15 cellular contexts compared by ENCODE assay signal in the genomic region with DNA sequence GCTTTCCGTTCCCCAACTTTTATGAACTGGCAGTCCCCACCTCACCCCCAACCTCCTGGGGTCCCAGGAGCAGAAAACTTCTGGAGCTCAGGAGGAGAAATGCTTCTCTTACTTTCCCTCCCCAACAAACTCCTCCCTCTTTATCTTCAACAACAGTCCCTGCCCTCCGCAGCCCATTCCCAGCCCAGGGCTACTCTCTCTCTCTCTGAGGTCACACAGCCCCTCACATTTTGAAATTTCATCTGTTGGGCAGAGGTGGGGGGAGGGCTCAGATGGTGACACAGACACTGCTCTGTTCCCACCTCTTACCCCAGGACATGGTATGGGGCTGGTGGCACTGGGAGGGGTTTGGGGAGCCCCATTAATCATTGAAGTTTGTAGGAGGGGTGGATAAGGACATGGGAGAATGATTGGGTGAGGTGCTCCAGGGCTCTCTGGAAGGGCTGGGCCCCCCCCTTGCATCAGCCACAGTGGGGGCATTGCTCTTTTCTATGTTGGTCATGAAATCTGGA. TPM values are rescaled to one million over a fixed set of nuclear protein-coding genes. Genes with fewer than 3 reads are reported as not detected.
DNase-seq lines count a peak whose midpoint lies in the region; ATAC-seq, FAIRE-seq and TF ChIP-seq lines count a peak whose summit lies in the region.
"Had no signal": no experiment of that assay in that cellular context is flagged by ENCODE, and none has a peak within 500 bp of the region (broad histone marks: within the 10 kb centered on the region; RNA-seq: fewer than 3 reads in every experiment).

No MANE protein-coding gene starts in this region.

- H2BK120ac ChIP-seq in IMR-90 (ENCODE audit: low read depth, low read length), result peak overlapping the region; percentile 62
- no peak overlapping the region for H2BK120ac ChIP-seq in mesenchymal stem cell (ENCODE audit: low read depth, low read length)

- in situ Hi-C loops in IMR-90 (cut with MboI; ENCODE audit: low sequenced_read_pairs), result no loop called here

- H3K18ac ChIP-seq in IMR-90 (ENCODE audit: low read depth, low read length), result no peak overlapping the region
- H3K18ac ChIP-seq in mesenchymal stem cell (ENCODE audit: low read depth in 1 of 2, low read length in 2 of 2), result no peak overlapping the region

- H3K9ac ChIP-seq in IMR-90 (ENCODE audit: low read depth, low read length) (no peak overlapping the region), mesenchymal stem cell (ENCODE audit: low read length) (no peak overlapping the region)

- H3K56ac ChIP-seq in IMR-90 (ENCODE audit: extremely low read depth, insufficient read depth, low read length), result no peak overlapping the region

- H3K4me1 ChIP-seq in IMR-90 (ENCODE audit: control insufficient read depth, insufficient read depth, low read length) (peaks cover 5% of the 10 kb centered on the region; the same call in 1 of the 2 replicates), mesenchymal stem cell (ENCODE audit: control insufficient read depth, insufficient read depth, low read depth, low read length) (peaks cover 9% of the 10 kb centered on the region)

- no peak overlapping the region for H3K4me3 ChIP-seq in IMR-90 (ENCODE audit: insufficient read depth, low read depth, low read length)
- H3K4me3 ChIP-seq in mesenchymal stem cell (ENCODE audit: insufficient read depth in 1 of 2, low read depth in 1 of 2, low read length in 2 of 2), result no peak overlapping the region
- H3K4me3 ChIP-seq: lung, tibial nerve had no signal

- FAIRE-seq in urothelium cell line (lab: Jason Lieb, UNC), result no peak
- FAIRE-seq: A204.1, small intestine had no signal

- H4K8ac ChIP-seq in IMR-90 (ENCODE audit: low read depth in 2 of 2, low read length in 2 of 2) (no peak overlapping the region), mesenchymal stem cell (ENCODE audit: low read length) (no peak overlapping the region)

- H3K4me1 Mint-ChIP-seq in T-helper 2 cell treated with Interferon-gamma antibody and Interleukin-4, amounts not matched to agents 5 μg/mL and 100 μg/mL, for 36 hours (ENCODE audit: low read depth), result peaks cover 46% of the 10 kb centered on the region
- H3K4me1 Mint-ChIP-seq in activated T-helper 1 cell treated with anti-CD3 and anti-CD28 coated beads, Interleukin-12 subunit alpha, Interleukin-12 subunit beta, Interleukin-2, Interleukin-4 antibody, amounts not matched to agents 30 ng/mL and 10 ng/mL and 1 ng/mL, durations not matched to agents 14 hours and 24 hours and 36 hours (ENCODE audit: low read depth), result peaks cover 66% of the 10 kb centered on the region
- H3K4me1 Mint-ChIP-seq in natural killer cell treated with Interleukin-12 subunit alpha and Interleukin-12 subunit beta and Interleukin-15 and Interleukin-18, amount 100 ng/mL, for 72 hours (ENCODE audit: low read depth in 2 of 2), result peaks cover 67 to 69% of the 10 kb centered on the region in 2 donors

- intact Hi-C loops in IMR-90 (cut with micrococcal nuclease), result no loop called here
- intact Hi-C loops in activated T-helper 1 cell treated with anti-CD3 and anti-CD28 coated beads, Interleukin-12 subunit alpha, Interleukin-12 subunit beta, Interleukin-2, Interleukin-4 antibody, amounts not matched to agents 30 ng/mL and 10 ng/mL and 1 ng/mL, durations not matched to agents 14 hours and 24 hours and 36 hours (cut with micrococcal nuclease), result loop anchor here (10.0 kb wide), 2 partner anchors 363 to 423 kb away; partner anchors contain the start of genes H6PD and SPSB1

- WGBS in IMR-90 (ENCODE audit: extremely low coverage in 2 of 2, insufficient read length in 1 of 2), 2 experiments, result no CpG with 5 or more reads among the region's 2 CpGs
- 76% methylated on average over 1 of the region's 2 CpGs for WGBS in mesenchymal stem cell

- H2BK5ac ChIP-seq in IMR-90 (ENCODE audit: low read depth, low read length, poor library complexity, severe bottlenecking) (no peak overlapping the region), mesenchymal stem cell (ENCODE audit: low read depth, low read length, poor library complexity, severe bottlenecking) (no peak overlapping the region)

- no peak overlapping the region for H2BK20ac ChIP-seq in IMR-90 (ENCODE audit: low read depth, low read length)

- no TSS peak for BruUV-seq in IMR-90 (replicated peaks; lab: Mats Ljungman, UMichigan)

- CTCF ChIA-PET in IMR-90 (lab: Yijun Ruan, JAX), result interaction anchor here (0.5 to 0.6 kb wide), 2 partner anchors 9 to 41 kb away, joined by 3 to 4 read pairs; no protein-coding TSS in a partner anchor

- peak overlapping the region; percentile 53; the same call in 1 of the 2 replicates for H2AK5ac ChIP-seq in IMR-90 (ENCODE audit: low read depth, low read length)
- H2AK5ac ChIP-seq in mesenchymal stem cell (ENCODE audit: low read length, severe bottlenecking), result no peak overlapping the region

- no peaks in the 10 kb centered on the region for H3K36me3 ChIP-seq in IMR-90 (ENCODE audit: control insufficient read depth, insufficient read depth, low read length)
- H3K36me3 ChIP-seq in mesenchymal stem cell (ENCODE audit: control insufficient read depth in 1 of 2, insufficient read depth in 2 of 2, low read depth in 1 of 2, low read length in 2 of 2), result no peaks in the 10 kb centered on the region
- H3K36me3 ChIP-seq: tibial nerve had no signal

- no peaks in the 10 kb centered on the region for H3K27me3 Mint-ChIP-seq in T-helper 2 cell treated with Interferon-gamma antibody and Interleukin-4, amounts not matched to agents 5 μg/mL and 100 μg/mL, for 36 hours (ENCODE audit: low read depth)
- no peaks in the 10 kb centered on the region for H3K27me3 Mint-ChIP-seq in activated T-helper 1 cell treated with anti-CD3 and anti-CD28 coated beads, Interleukin-12 subunit alpha, Interleukin-12 subunit beta, Interleukin-2, Interleukin-4 antibody, amounts not matched to agents 30 ng/mL and 10 ng/mL and 1 ng/mL, durations not matched to agents 14 hours and 24 hours and 36 hours (ENCODE audit: insufficient read depth)
- H3K27me3 Mint-ChIP-seq in natural killer cell treated with Interleukin-12 subunit alpha and Interleukin-12 subunit beta and Interleukin-15 and Interleukin-18, amount 100 ng/mL, for 72 hours, result no peaks in the 10 kb centered on the region

- H3K27ac Mint-ChIP-seq in T-helper 2 cell treated with Interferon-gamma antibody and Interleukin-4, amounts not matched to agents 5 μg/mL and 100 μg/mL, for 36 hours, result peak overlapping the region; percentile 80
- peak overlapping the region; percentile 97 for H3K27ac Mint-ChIP-seq in activated T-helper 1 cell treated with anti-CD3 and anti-CD28 coated beads, Interleukin-12 subunit alpha, Interleukin-12 subunit beta, Interleukin-2, Interleukin-4 antibody, amounts not matched to agents 30 ng/mL and 10 ng/mL and 1 ng/mL, durations not matched to agents 14 hours and 24 hours and 36 hours
- peak overlapping the region; percentile 98 to 99 for H3K27ac Mint-ChIP-seq in natural killer cell treated with Interleukin-12 subunit alpha and Interleukin-12 subunit beta and Interleukin-15 and Interleukin-18, amount 100 ng/mL, for 72 hours

- peak overlapping the region; percentile 72 for H3K4me3 Mint-ChIP-seq in T-helper 2 cell treated with Interferon-gamma antibody and Interleukin-4, amounts not matched to agents 5 μg/mL and 100 μg/mL, for 36 hours
- H3K4me3 Mint-ChIP-seq in activated T-helper 1 cell treated with anti-CD3 and anti-CD28 coated beads, Interleukin-12 subunit alpha, Interleukin-12 subunit beta, Interleukin-2, Interleukin-4 antibody, amounts not matched to agents 30 ng/mL and 10 ng/mL and 1 ng/mL, durations not matched to agents 14 hours and 24 hours and 36 hours, result peak overlapping the region; percentile 77
- H3K4me3 Mint-ChIP-seq in natural killer cell treated with Interleukin-12 subunit alpha and Interleukin-12 subunit beta and Interleukin-15 and Interleukin-18, amount 100 ng/mL, for 72 hours, result peak overlapping the region; percentile 70
- H3K4me3 Mint-ChIP-seq: H9 had no signal

- no peaks in the 10 kb centered on the region for H3K9me3 ChIP-seq in IMR-90 (ENCODE audit: control insufficient read depth, insufficient read depth, low read length)
- no peaks in the 10 kb centered on the region for H3K9me3 ChIP-seq in mesenchymal stem cell (ENCODE audit: control insufficient read depth, low read length)
- H3K9me3 ChIP-seq: tibial nerve had no signal

- H3K27ac ChIP-seq in IMR-90 (ENCODE audit: insufficient read depth, low read length), result no peak overlapping the region
- no peak overlapping the region for H3K27ac ChIP-seq in mesenchymal stem cell (ENCODE audit: low read length, poor library complexity, severe bottlenecking)
- H3K27ac ChIP-seq: tibial nerve had no signal

- no peak for TF ChIP-seq CTCF in IMR-90 (conservative IDR thresholded peaks at IDR 0.05; ENCODE audit: low read depth, low read length)

- H3K9me1 ChIP-seq in IMR-90 (ENCODE audit: insufficient read depth, low read length), result 0 out of 2 replicates have a peak, but pooled peaks cover 3% of the 10 kb centered on the region

- H3K23ac ChIP-seq in IMR-90 (ENCODE audit: low read depth, low read length), result no peak overlapping the region
- H3K23ac ChIP-seq in mesenchymal stem cell (ENCODE audit: low read length in 2 of 2), result no peak overlapping the region

- no peaks in the 10 kb centered on the region for H4K20me1 ChIP-seq in IMR-90 (ENCODE audit: insufficient read depth, low read length)

- H3K4me2 ChIP-seq in IMR-90 (ENCODE audit: low read depth, low read length) (no peak overlapping the region), mesenchymal stem cell (ENCODE audit: low read length, poor library complexity, severe bottlenecking) (no peak overlapping the region)

- TF ChIP-seq RAD21 in IMR-90 (IDR thresholded peaks at IDR 0.05; ENCODE audit: low read length), result no peak

- H2AFZ ChIP-seq in IMR-90 (replicated peaks; ENCODE audit: low read length, poor library complexity) (peak overlapping the region; percentile 14), mesenchymal stem cell (ENCODE audit: low read depth, low read length) (no peak overlapping the region)

- peak overlapping the region; percentile 53; the same call in 1 of the 2 replicates for H4K91ac ChIP-seq in IMR-90 (ENCODE audit: insufficient read depth, low read depth, low read length)
- no peak overlapping the region for H4K91ac ChIP-seq in mesenchymal stem cell (ENCODE audit: low read length)

- no peak overlapping the region for H2BK15ac ChIP-seq in IMR-90 (ENCODE audit: low read depth, low read length)
- H2BK15ac ChIP-seq in mesenchymal stem cell (ENCODE audit: low read depth, poor library complexity, severe bottlenecking), result no peak overlapping the region

- H2BK12ac ChIP-seq in mesenchymal stem cell (ENCODE audit: low read length in 2 of 2), result no peak overlapping the region

- peaks cover 53% of the 10 kb centered on the region for H3K36me3 Mint-ChIP-seq in T-helper 2 cell treated with Interferon-gamma antibody and Interleukin-4, amounts not matched to agents 5 μg/mL and 100 μg/mL, for 36 hours (ENCODE audit: low read depth)
- H3K36me3 Mint-ChIP-seq in activated T-helper 1 cell treated with anti-CD3 and anti-CD28 coated beads, Interleukin-12 subunit alpha, Interleukin-12 subunit beta, Interleukin-2, Interleukin-4 antibody, amounts not matched to agents 30 ng/mL and 10 ng/mL and 1 ng/mL, durations not matched to agents 14 hours and 24 hours and 36 hours (ENCODE audit: low read depth), result peaks cover 50% of the 10 kb centered on the region
- H3K36me3 Mint-ChIP-seq in natural killer cell treated with Interleukin-12 subunit alpha and Interleukin-12 subunit beta and Interleukin-15 and Interleukin-18, amount 100 ng/mL, for 72 hours, result peaks cover 18% of the 10 kb centered on the region

- H4K5ac ChIP-seq in IMR-90 (ENCODE audit: low read depth, low read length), result no peak overlapping the region

- H3K4ac ChIP-seq in IMR-90 (ENCODE audit: low read depth, low read length) (no peak overlapping the region; the same call in 1 of the 2 replicates), mesenchymal stem cell (ENCODE audit: low read depth in 1 of 2, low read length in 2 of 2) (no peak overlapping the region)

- H3K9me3 Mint-ChIP-seq in T-helper 2 cell treated with Interferon-gamma antibody and Interleukin-4, amounts not matched to agents 5 μg/mL and 100 μg/mL, for 36 hours, result no peaks in the 10 kb centered on the region
- no peaks in the 10 kb centered on the region for H3K9me3 Mint-ChIP-seq in activated T-helper 1 cell treated with anti-CD3 and anti-CD28 coated beads, Interleukin-12 subunit alpha, Interleukin-12 subunit beta, Interleukin-2, Interleukin-4 antibody, amounts not matched to agents 30 ng/mL and 10 ng/mL and 1 ng/mL, durations not matched to agents 14 hours and 24 hours and 36 hours
- H3K9me3 Mint-ChIP-seq in natural killer cell treated with Interleukin-12 subunit alpha and Interleukin-12 subunit beta and Interleukin-15 and Interleukin-18, amount 100 ng/mL, for 72 hours, result no peaks in the 10 kb centered on the region
- H3K9me3 Mint-ChIP-seq: H9 had no signal

- POLR2A ChIA-PET in IMR-90 (lab: Charles Lee; ENCODE audit: unreplicated experiment), result no interaction called here

- no peak for TF ChIP-seq POLR2A in IMR-90 (IDR thresholded peaks at IDR 0.05; ENCODE audit: low read depth, low read length)

- dilution Hi-C loops in IMR-90 (cut with HindIII; ENCODE audit: low sequenced_read_pairs, unreplicated experiment), result no loop called here

- no peak overlapping the region for H3K14ac ChIP-seq in IMR-90 (replicated peaks; ENCODE audit: low read depth, low read length)
- H3K14ac ChIP-seq in mesenchymal stem cell (ENCODE audit: low read length in 2 of 2), result no peak overlapping the region

- no peaks in the 10 kb centered on the region for H3K79me1 ChIP-seq in IMR-90 (ENCODE audit: low read depth in 1 of 2, low read length in 2 of 2)
- peaks cover 6% of the 10 kb centered on the region for H3K79me1 ChIP-seq in mesenchymal stem cell (replicated peaks; ENCODE audit: low read length, poor library complexity, severe bottlenecking)

- peaks cover 11% of the 10 kb centered on the region; the same call in 1 of the 2 replicates for H3K27me3 ChIP-seq in IMR-90 (ENCODE audit: control insufficient read depth, insufficient read depth, low read length)
- peaks cover 0 to 21% of the 10 kb centered on the region in 2 experiments for H3K27me3 ChIP-seq in mesenchymal stem cell (ENCODE audit: control insufficient read depth in 1 of 2, insufficient read depth in 1 of 2, low read length in 2 of 2)

- no peak for ATAC-seq in IMR-90 (ENCODE audit: low read depth)
- ATAC-seq in natural killer cell treated with Interleukin-12 subunit alpha and Interleukin-12 subunit beta and Interleukin-15 and Interleukin-18, amount 100 ng/mL, for 72 hours, result no peak

- H2AK9ac ChIP-seq in IMR-90 (replicated peaks; ENCODE audit: low read depth, low read length, poor library complexity), result no peak overlapping the region

- peak; percentile 7 for DNase-seq in T-helper 2 cell treated with Interferon-gamma antibody and Interleukin-4, amounts not matched to agents 5 μg/mL and 100 μg/mL, for 36 hours (ENCODE audit: low spot score)
- DNase-seq in T-helper 2 cell (no peak), IMR-90 (no peak), urothelium cell line (ENCODE audit: low spot score) (no peak), mesenchymal stem cell (no peak), AG08395 (ENCODE audit: low spot score) (no peak)
- DNase-seq in activated T-helper 1 cell treated with anti-CD3 and anti-CD28 coated beads, Interleukin-12 subunit alpha, Interleukin-12 subunit beta, Interleukin-2, Interleukin-4 antibody, amounts not matched to agents 30 ng/mL and 10 ng/mL and 1 ng/mL, durations not matched to agents 14 hours and 24 hours and 36 hours (ENCODE audit: low spot score), result no peak
- DNase-seq in natural killer cell treated with Interleukin-12 subunit alpha and Interleukin-12 subunit beta and Interleukin-15 and Interleukin-18, amount 100 ng/mL, for 72 hours (ENCODE audit: low spot score), result no peak
- DNase-seq: H9, NCI-H446, nucleus accumbens, small intestine had no signal

RNA-seq across cellular contexts. Expression of gene PIK3CD, which starts 6.0 kb away (rescaled TPM):
- 5.0 and 5.6 TPM in 2 replicates for total RNA-seq in IMR-90 (2012; rRNA removed)
- polyA plus RNA-seq in IMR-90 (2012; rRNA removed), result 12.1 and 13.6 TPM in 2 replicates
- 9.1 and 12.9 TPM in 2 replicates for polyA plus RNA-seq in IMR-90 (2012; cell fraction: cytosol; rRNA removed)
- 34.1 and 56.0 TPM in 2 replicates for polyA plus RNA-seq in IMR-90 (2012; cell fraction: nucleus; rRNA removed; ENCODE audit: low replicate concordance)
- 287 and 291 TPM in 2 replicates for total RNA-seq in activated T-helper 1 cell treated with anti-CD3 and anti-CD28 coated beads, Interleukin-12 subunit alpha, Interleukin-12 subunit beta, Interleukin-2, Interleukin-4 antibody, amounts not matched to agents 30 ng/mL and 10 ng/mL and 1 ng/mL, durations not matched to agents 14 hours and 24 hours and 36 hours
- total RNA-seq in natural killer cell treated with Interleukin-12 subunit alpha and Interleukin-12 subunit beta and Interleukin-15 and Interleukin-18, amount 100 ng/mL, for 72 hours, result 100 to 1,000 TPM; 273 to 444 TPM
- polyA plus RNA-seq in mesenchymal stem cell (2013, experiment 1 of 2), result 3.0 TPM
- 2.7 TPM for polyA plus RNA-seq in mesenchymal stem cell (2013, experiment 2 of 2)

Comparison
In these comparisons a context has a peak if more than half of its experiments do, and no peak if none do; other contexts are left out.
1. RNA of gene PIK3CD, which starts 6.0 kb away (total RNA-seq): 273 to 444 TPM in natural killer cell treated with Interleukin-12 subunit alpha and Interleukin-12 subunit beta and Interleukin-15 and Interleukin-18, amount 100 ng/mL, for 72 hours and 287 to 291 TPM in activated T-helper 1 cell treated with anti-CD3 and anti-CD28 coated beads, Interleukin-12 subunit alpha, Interleukin-12 subunit beta, Interleukin-2, Interleukin-4 antibody, amounts not matched to agents 30 ng/mL and 10 ng/mL and 1 ng/mL, durations not matched to agents 14 hours and 24 hours and 36 hours; 5.0 to 5.6 TPM in IMR-90; every median in the first group is over 10 times any median in the second.
2. Peak in every context shown above with its lines, with median percentiles within 50 percentile points of each other: H3K27ac Mint-ChIP-seq and H3K4me3 Mint-ChIP-seq.